1 cellular context compared by ENCODE assay signal in genomic region chr17:72631568-72631967, GRCh38.
A peak's percentile ranks its signal among the peaks of the same experiment; 100 is the strongest.
TF ChIP-seq lines count a peak whose summit lies in the region.

No MANE protein-coding gene starts in this region.

TF ChIP-seq in HepG2, 621 proteins besides CTCF, POLR2A, EP300 and RAD21 (continued from another document):
- TF ChIP-seq NFAT5 (CRISPR knock-in tag; IDR thresholded peaks at IDR 0.05) (0 out of 2 replicates have a peak, but pooled peaks have one; percentile 15), KDM5B (CRISPR knock-in tag; IDR thresholded peaks at IDR 0.05; ENCODE audit: borderline replicate concordance) (no peak), CSRNP2 (CRISPR knock-in tag; conservative IDR thresholded peaks at IDR 0.05; ENCODE audit: low read depth) (no peak), ZNF510 (CRISPR knock-in tag; IDR thresholded peaks at IDR 0.05; ENCODE audit: low read depth) (0 out of 2 replicates have a peak, but pooled peaks have one; percentile 5), SOX13 (IDR thresholded peaks at IDR 0.05) (no peak), SOX13 (CRISPR knock-in tag; conservative IDR thresholded peaks at IDR 0.05 in 1 of 2, IDR thresholded peaks at IDR 0.05 in 1 of 2) (peak in 1 of 2 experiments; percentile 82; a peak in 2 of 4 replicates), DZIP1 (CRISPR knock-in tag; IDR thresholded peaks at IDR 0.05) (peak; percentile 69; the same call in 1 of the 2 replicates), ZNF12 (CRISPR knock-in tag; IDR thresholded peaks at IDR 0.05) (peak; percentile 63), FIP1L1 (IDR thresholded peaks at IDR 0.05; ENCODE audit: borderline replicate concordance, insufficient read depth, low read depth, low read length) (0 out of 2 replicates have a peak, but pooled peaks have one; percentile 35), ZNF7 (CRISPR knock-in tag; IDR thresholded peaks at IDR 0.05) (0 out of 2 replicates have a peak, but pooled peaks have one; percentile 26), BRCA1 (CRISPR knock-in tag; IDR thresholded peaks at IDR 0.05) (no peak), ZSCAN22 (CRISPR knock-in tag; IDR thresholded peaks at IDR 0.05) (0 out of 2 replicates have a peak, but pooled peaks have one; percentile 24), CSRNP1 (CRISPR knock-in tag; IDR thresholded peaks at IDR 0.05) (peak; percentile 19; the same call in 1 of the 2 replicates), NFIC (IDR thresholded peaks at IDR 0.05; ENCODE audit: low read length) (0 out of 2 replicates have a peak, but pooled peaks have one; percentile 8), ZSCAN29 (CRISPR knock-in tag; conservative IDR thresholded peaks at IDR 0.05) (0 out of 2 replicates have a peak, but pooled peaks have one; percentile 23), SRSF1 (optimal IDR thresholded peaks at IDR 0.05; ENCODE audit: low read depth, low read length) (peak; percentile 72), ZNF441 (CRISPR knock-in tag; IDR thresholded peaks at IDR 0.05; ENCODE audit: borderline replicate concordance) (0 out of 2 replicates have a peak, but pooled peaks have one; percentile 45), ZNF878 (CRISPR knock-in tag; IDR thresholded peaks at IDR 0.05) (no peak), BRF2 (CRISPR knock-in tag; IDR thresholded peaks at IDR 0.05) (no peak), ZNF784 (CRISPR knock-in tag; IDR thresholded peaks at IDR 0.05; ENCODE audit: borderline replicate concordance) (no peak), MAZ (IDR thresholded peaks at IDR 0.05; ENCODE audit: borderline replicate concordance, low read depth, low read length) (0 out of 2 replicates have a peak, but pooled peaks have one; percentile 8), MAZ (CRISPR knock-in tag; IDR thresholded peaks at IDR 0.05; ENCODE audit: low read depth) (no peak), ZNF224 (CRISPR knock-in tag; IDR thresholded peaks at IDR 0.05) (no peak; the same call in 1 of the 2 replicates), SOX5 (CRISPR knock-in tag; IDR thresholded peaks at IDR 0.05; ENCODE audit: borderline replicate concordance) (peak; percentile 43; the same call in 1 of the 2 replicates), GATAD1 (CRISPR knock-in tag; IDR thresholded peaks at IDR 0.05) (peak; percentile 34; the same call in 1 of the 2 replicates), ZFX (CRISPR knock-in tag; IDR thresholded peaks at IDR 0.05; ENCODE audit: low read depth) (peak; percentile 34; the same call in 1 of the 2 replicates), ZNF225 (CRISPR knock-in tag; IDR thresholded peaks at IDR 0.05) (peak; percentile 71; the same call in 1 of the 2 replicates), ZNF644 (CRISPR knock-in tag; IDR thresholded peaks at IDR 0.05; ENCODE audit: low read depth) (0 out of 2 replicates have a peak, but pooled peaks have one; percentile 7), HNRNPL (IDR thresholded peaks at IDR 0.05; ENCODE audit: low read depth, low read length) (0 out of 2 replicates have a peak, but pooled peaks have one; percentile 35), GATAD2A (CRISPR knock-in tag; IDR thresholded peaks at IDR 0.05) (peak; percentile 20; the same call in 1 of the 2 replicates), TFDP1 (CRISPR knock-in tag; IDR thresholded peaks at IDR 0.05; ENCODE audit: borderline replicate concordance) (peak; percentile 11; the same call in 1 of the 2 replicates), ZNF331 (CRISPR knock-in tag; IDR thresholded peaks at IDR 0.05) (0 out of 2 replicates have a peak, but pooled peaks have one; percentile 30)
